ENCODE assay signal across 1 cellular context in genomic region chrX:145816607-145817298, GRCh38.
TF ChIP-seq lines count a peak whose summit lies in the region.

No MANE protein-coding gene starts in this region.

TF ChIP-seq in GM23338, 12 proteins besides CTCF, POLR2A, EP300 and RAD21 (continued from another document):
- TF ChIP-seq ETS1 (IDR thresholded peaks at IDR 0.05), result no peak
- no peak for TF ChIP-seq EZH2 (IDR thresholded peaks at IDR 0.05; ENCODE audit: low read depth, unreplicated experiment)
- TF ChIP-seq ZNF462 (CRISPR knock-in tag; IDR thresholded peaks at IDR 0.05), result no peak
TF ChIP-seq in GM23338: peak in this region for 0.
